In genomic region chr3:354433-354832, GRCh38 we compare ENCODE assay signal across 8 cellular contexts.
DNase-seq lines count a peak whose midpoint lies in the region; ATAC-seq and TF ChIP-seq lines count a peak whose summit lies in the region.

No MANE protein-coding gene starts in this region.

- H3K9me3 ChIP-seq in gastrocnemius medialis, result no peaks in the 10 kb centered on the region
- H3K9me3 ChIP-seq in CD8-positive, alpha-beta memory T cell (ENCODE audit: low read length), result no peaks in the 10 kb centered on the region

- no peak overlapping the region for H3K4me3 Mint-ChIP-seq in activated CD4-positive, alpha-beta T cell treated with anti-CD3 and anti-CD28 coated beads, Interleukin-2, amount 10 ng/mL, durations not matched to agents 24 days and 14 days
- no peak overlapping the region for H3K4me3 Mint-ChIP-seq in CD8-positive, alpha-beta memory T cell

- POLR2A ChIA-PET in CD8-positive, alpha-beta memory T cell (lab: Charles Lee), result no interaction called here

- CTCF ChIA-PET in CD8-positive, alpha-beta memory T cell (lab: Charles Lee), result interaction anchor here (1.0 kb wide), 1 partner anchor 8 kb away, joined by 3 read pairs; no protein-coding TSS in a partner anchor

- H3K27me3 Mint-ChIP-seq in activated CD4-positive, alpha-beta T cell treated with anti-CD3 and anti-CD28 coated beads, Interleukin-2, amount 10 ng/mL, durations not matched to agents 24 days and 14 days, result no peaks in the 10 kb centered on the region
- no peaks in the 10 kb centered on the region for H3K27me3 Mint-ChIP-seq in CD8-positive, alpha-beta memory T cell

- no peak for TF ChIP-seq POLR2A in gastrocnemius medialis (IDR thresholded peaks at IDR 0.05)

- peaks cover 23 to 27% of the 10 kb centered on the region in 2 donors for H3K4me1 ChIP-seq in gastrocnemius medialis
- H3K4me1 ChIP-seq in CD8-positive, alpha-beta memory T cell (ENCODE audit: insufficient read depth, low read length), result no peaks in the 10 kb centered on the region

- H3K4me3 ChIP-seq in gastrocnemius medialis, result no peak overlapping the region
- no peak overlapping the region for H3K4me3 ChIP-seq in CD8-positive, alpha-beta memory T cell (ENCODE audit: low read length)

- no peak overlapping the region for H3K27ac ChIP-seq in gastrocnemius medialis
- H3K27ac ChIP-seq in CD8-positive, alpha-beta memory T cell (ENCODE audit: low read depth, low read length), result no peak overlapping the region

- peak; percentile 55 for DNase-seq in CMK (ENCODE audit: low read depth)
- peak; percentile 42 for DNase-seq in NCI-H187 treated with DMSO at 0.1 percent for 48 hours (lab: John Stamatoyannopoulos, UW)
- peak; percentile 73 for DNase-seq in activated CD4-positive, alpha-beta T cell treated with anti-CD3 and anti-CD28 coated beads, Interleukin-2, amount 10 ng/mL, durations not matched to agents 24 days and 14 days
- no peak for DNase-seq in left cardiac atrium
- DNase-seq in gastrocnemius medialis, result no peak
- DNase-seq in CD8-positive, alpha-beta memory T cell, result no peak

- no peak overlapping the region for H3K27ac Mint-ChIP-seq in activated CD4-positive, alpha-beta T cell treated with anti-CD3 and anti-CD28 coated beads, Interleukin-2, amount 10 ng/mL, durations not matched to agents 24 days and 14 days
- no peak overlapping the region for H3K27ac Mint-ChIP-seq in CD8-positive, alpha-beta memory T cell

- no peaks in the 10 kb centered on the region for H3K36me3 Mint-ChIP-seq in activated CD4-positive, alpha-beta T cell treated with anti-CD3 and anti-CD28 coated beads, Interleukin-2, amount 10 ng/mL, durations not matched to agents 24 days and 14 days (ENCODE audit: low read depth)
- no peaks in the 10 kb centered on the region for H3K36me3 Mint-ChIP-seq in CD8-positive, alpha-beta memory T cell

- H3K9me3 Mint-ChIP-seq in activated CD4-positive, alpha-beta T cell treated with anti-CD3 and anti-CD28 coated beads, Interleukin-2, amount 10 ng/mL, durations not matched to agents 24 days and 14 days, result no peaks in the 10 kb centered on the region
- H3K9me3 Mint-ChIP-seq in CD8-positive, alpha-beta memory T cell, result peaks cover 2 to 7% (median 4%) of the 10 kb centered on the region in 5 donors

- peak; percentile 69 for ATAC-seq in GM18508 (IDR thresholded peaks at IDR 0.05; ENCODE audit: insufficient read depth, unreplicated experiment)
- peak; percentile 76 for ATAC-seq in HG02885 (IDR thresholded peaks at IDR 0.05; ENCODE audit: poor library complexity, unreplicated experiment)
- peak; percentile 15 to 30 for ATAC-seq in left cardiac atrium
- ATAC-seq in gastrocnemius medialis, result no peak

- H3K36me3 ChIP-seq in gastrocnemius medialis, result no peaks in the 10 kb centered on the region
- H3K36me3 ChIP-seq in CD8-positive, alpha-beta memory T cell (ENCODE audit: insufficient read depth, low read length), result no peaks in the 10 kb centered on the region

- no peaks in the 10 kb centered on the region for H3K4me1 Mint-ChIP-seq in activated CD4-positive, alpha-beta T cell treated with anti-CD3 and anti-CD28 coated beads, Interleukin-2, amount 10 ng/mL, durations not matched to agents 24 days and 14 days
- H3K4me1 Mint-ChIP-seq in CD8-positive, alpha-beta memory T cell, result no peaks in the 10 kb centered on the region

- intact Hi-C loops in activated CD4-positive, alpha-beta T cell treated with anti-CD3 and anti-CD28 coated beads, Interleukin-2, amount 10 ng/mL, durations not matched to agents 24 days and 14 days (cut with micrococcal nuclease), result no loop called here
- intact Hi-C loops in left cardiac atrium (cut with DNase I) (no loop called here), gastrocnemius medialis (cut with DNase I; ENCODE audit: low total_unique reads) (no loop called here)

- peak; percentile 20 to 59 (median 53) for TF ChIP-seq CTCF in gastrocnemius medialis (IDR thresholded peaks at IDR 0.05 in 4 of 5, conservative IDR thresholded peaks at IDR 0.05 in 1 of 5)

- H3K27me3 ChIP-seq in gastrocnemius medialis, result no peaks in the 10 kb centered on the region
- H3K27me3 ChIP-seq in CD8-positive, alpha-beta memory T cell (ENCODE audit: insufficient read depth, low read length, poor library complexity, severe bottlenecking), result no peaks in the 10 kb centered on the region

- in situ Hi-C loops in gastrocnemius medialis (cut with MboI; ENCODE audit: low sequenced_read_pairs in 4 of 4), result no loop called here

Comparison
In these comparisons a context has a peak if more than half of its experiments do, and no peak if none do; other contexts are left out.
1. DNase-seq: peak in CMK (single experiment), NCI-H187 treated with DMSO at 0.1 percent for 48 hours (single experiment) and activated CD4-positive, alpha-beta T cell treated with anti-CD3 and anti-CD28 coated beads, Interleukin-2, amount 10 ng/mL, durations not matched to agents 24 days and 14 days (single experiment); none in left cardiac atrium (single experiment), gastrocnemius medialis (0 of 2) and CD8-positive, alpha-beta memory T cell (0 of 5).
2. ATAC-seq: peak in GM18508 (single experiment), HG02885 (single experiment) and left cardiac atrium (2 of 2); none in gastrocnemius medialis (0 of 2).